In genomic region chr6:7911345-7911725, GRCh38 we compare ENCODE assay signal across 8 cellular contexts. TPM values are rescaled to one million over a fixed set of nuclear protein-coding genes. Genes with fewer than 3 reads are reported as not detected.
DNase-seq lines count a peak whose midpoint lies in the region; ATAC-seq and TF ChIP-seq lines count a peak whose summit lies in the region.

No MANE protein-coding gene starts in this region.

- peaks cover 0 to 6% (median 4%) of the 10 kb centered on the region in 11 experiments; a peak in 5 of 22 replicates for H3K9me3 ChIP-seq in BLaER1 treated with 17β-estradiol and CSF1 and Interleukin-3, amounts not matched to agents 10 nM and 100 nM (replicated peaks in 1 of 11)
- no peaks in the 10 kb centered on the region for H3K9me3 ChIP-seq in mucosa of stomach (ENCODE audit: control insufficient read depth, low read length)

- H3K36me3 Mint-ChIP-seq in chondrocyte (ENCODE audit: low read depth) = no peaks in the 10 kb centered on the region
- peaks cover 16% of the 10 kb centered on the region for H3K36me3 Mint-ChIP-seq in stimulated activated effector memory CD8-positive, alpha-beta T cell treated with anti-CD3 and anti-CD28 coated beads, Interleukin-12 subunit alpha, Interleukin-12 subunit beta, amount 100 ng/mL, for 72 hours

- no peaks in the 10 kb centered on the region for H3K27me3 ChIP-seq in BLaER1 treated with 17β-estradiol and CSF1 and Interleukin-3, amounts not matched to agents 10 nM and 100 nM
- H3K27me3 ChIP-seq in mucosa of stomach (ENCODE audit: control insufficient read depth, insufficient read depth, low read length) = no peaks in the 10 kb centered on the region

- H3K9ac ChIP-seq in BLaER1 treated with 17β-estradiol and CSF1 and Interleukin-3, amounts not matched to agents 10 nM and 100 nM = peak overlapping the region in 9 of 11 experiments; percentile 86 to 95 (median 90); a peak in 14 of 22 replicates
- peak overlapping the region; percentile 67 for H3K9ac ChIP-seq in mucosa of stomach (ENCODE audit: low read length)

- no peak for TF ChIP-seq POLR2A in NB4 (IDR thresholded peaks at IDR 0.05; ENCODE audit: extremely low read depth, insufficient read length)

- ATAC-seq in stimulated activated effector memory CD8-positive, alpha-beta T cell treated with anti-CD3 and anti-CD28 coated beads, Interleukin-12 subunit alpha, Interleukin-12 subunit beta, amount 100 ng/mL, for 72 hours = no peak
- ATAC-seq in GM18519 (IDR thresholded peaks at IDR 0.05; ENCODE audit: low FRiP score, unreplicated experiment) = no peak

- peak overlapping the region in 8 of 11 experiments; percentile 75 to 90 (median 86); a peak in 9 of 22 replicates for H3K27ac ChIP-seq in BLaER1 treated with 17β-estradiol and CSF1 and Interleukin-3, amounts not matched to agents 10 nM and 100 nM

- peaks cover 0 to 17% (median 11%) of the 10 kb centered on the region in 11 experiments; a peak in 14 of 22 replicates for H3K36me3 ChIP-seq in BLaER1 treated with 17β-estradiol and CSF1 and Interleukin-3, amounts not matched to agents 10 nM and 100 nM
- H3K36me3 ChIP-seq in mucosa of stomach (ENCODE audit: control insufficient read depth, insufficient read depth, low read length) = no peaks in the 10 kb centered on the region

- no peak overlapping the region for H3K4me3 Mint-ChIP-seq in chondrocyte (ENCODE audit: unreplicated experiment)
- no peak overlapping the region for H3K4me3 Mint-ChIP-seq in stimulated activated effector memory CD8-positive, alpha-beta T cell treated with anti-CD3 and anti-CD28 coated beads, Interleukin-12 subunit alpha, Interleukin-12 subunit beta, amount 100 ng/mL, for 72 hours

- peaks cover 17 to 36% (median 29%) of the 10 kb centered on the region in 11 experiments; a peak in 20 of 22 replicates for H4K20me1 ChIP-seq in BLaER1 treated with 17β-estradiol and CSF1 and Interleukin-3, amounts not matched to agents 10 nM and 100 nM

- peak overlapping the region; percentile 75 for H3K27ac Mint-ChIP-seq in chondrocyte (ENCODE audit: unreplicated experiment)
- no peak overlapping the region for H3K27ac Mint-ChIP-seq in stimulated activated effector memory CD8-positive, alpha-beta T cell treated with anti-CD3 and anti-CD28 coated beads, Interleukin-12 subunit alpha, Interleukin-12 subunit beta, amount 100 ng/mL, for 72 hours

- H3K4me3 ChIP-seq in BLaER1 treated with 17β-estradiol and CSF1 and Interleukin-3, amounts not matched to agents 10 nM and 100 nM = peak overlapping the region in 9 of 10 experiments; percentile 81 to 92 (median 89); a peak in 13 of 20 replicates
- H3K4me3 ChIP-seq in NB4 (ENCODE audit: low read depth, low read length) (peak overlapping the region; percentile 27), mucosa of stomach (ENCODE audit: low read length) (peak overlapping the region; percentile 49)

- H3K27me3 Mint-ChIP-seq in chondrocyte (ENCODE audit: low read depth) = no peaks in the 10 kb centered on the region

- peaks cover 24% of the 10 kb centered on the region for H3K4me1 Mint-ChIP-seq in chondrocyte (ENCODE audit: low read depth)
- peaks cover 18% of the 10 kb centered on the region for H3K4me1 Mint-ChIP-seq in stimulated activated effector memory CD8-positive, alpha-beta T cell treated with anti-CD3 and anti-CD28 coated beads, Interleukin-12 subunit alpha, Interleukin-12 subunit beta, amount 100 ng/mL, for 72 hours

- DNase-seq in NB4 (ENCODE audit: low read depth) (no peak), chondrocyte (ENCODE audit: low spot score) (no peak), NCI-H1694 (lab: John Stamatoyannopoulos, UW) (no peak)
- no peak for DNase-seq in stimulated activated effector memory CD8-positive, alpha-beta T cell treated with anti-CD3 and anti-CD28 coated beads, Interleukin-12 subunit alpha, Interleukin-12 subunit beta, amount 100 ng/mL, for 72 hours (ENCODE audit: low spot score in 2 of 2)
- DNase-seq in stimulated activated CD4-positive, alpha-beta T cell treated with anti-CD3 and anti-CD28 coated beads, Interleukin-1b, Interleukin-23, amount 100 ng/mL, for 48 hours = no peak

- H3K4me1 ChIP-seq in BLaER1 treated with 17β-estradiol and CSF1 and Interleukin-3, amounts not matched to agents 10 nM and 100 nM = peaks cover 37 to 59% (median 43%) of the 10 kb centered on the region in 10 experiments
- H3K4me1 ChIP-seq in mucosa of stomach (ENCODE audit: control insufficient read depth, insufficient read depth, low read length) = peaks cover 26% of the 10 kb centered on the region

- no peak for TF ChIP-seq CTCF in NB4 (IDR thresholded peaks at IDR 0.05; ENCODE audit: low read depth, low read length)
- no peak for TF ChIP-seq CTCF in chondrocyte (IDR thresholded peaks at IDR 0.05)

- peak overlapping the region; percentile 86 to 99 (median 97) for H3K4me2 ChIP-seq in BLaER1 treated with 17β-estradiol and CSF1 and Interleukin-3, amounts not matched to agents 10 nM and 100 nM

- no peaks in the 10 kb centered on the region for H3K9me3 Mint-ChIP-seq in chondrocyte (ENCODE audit: low read depth)
- no peaks in the 10 kb centered on the region for H3K9me3 Mint-ChIP-seq in stimulated activated effector memory CD8-positive, alpha-beta T cell treated with anti-CD3 and anti-CD28 coated beads, Interleukin-12 subunit alpha, Interleukin-12 subunit beta, amount 100 ng/mL, for 72 hours

RNA-seq across cellular contexts. Expression of gene TXNDC5, which starts 0.7 kb away (rescaled TPM):
- 226 to 231 TPM (median 230 TPM) in 3 replicates for total RNA-seq in chondrocyte

Comparison
In these comparisons a context has a peak if more than half of its experiments do, and no peak if none do; other contexts are left out.
1. H3K4me3 ChIP-seq: peak in every context shown above with its lines; median percentile 89 in BLaER1 treated with 17β-estradiol and CSF1 and Interleukin-3, amounts not matched to agents 10 nM and 100 nM; 49 in mucosa of stomach; 27 in NB4.